Comparison of ENCODE assay signal across 8 cellular contexts in the genomic region with DNA sequence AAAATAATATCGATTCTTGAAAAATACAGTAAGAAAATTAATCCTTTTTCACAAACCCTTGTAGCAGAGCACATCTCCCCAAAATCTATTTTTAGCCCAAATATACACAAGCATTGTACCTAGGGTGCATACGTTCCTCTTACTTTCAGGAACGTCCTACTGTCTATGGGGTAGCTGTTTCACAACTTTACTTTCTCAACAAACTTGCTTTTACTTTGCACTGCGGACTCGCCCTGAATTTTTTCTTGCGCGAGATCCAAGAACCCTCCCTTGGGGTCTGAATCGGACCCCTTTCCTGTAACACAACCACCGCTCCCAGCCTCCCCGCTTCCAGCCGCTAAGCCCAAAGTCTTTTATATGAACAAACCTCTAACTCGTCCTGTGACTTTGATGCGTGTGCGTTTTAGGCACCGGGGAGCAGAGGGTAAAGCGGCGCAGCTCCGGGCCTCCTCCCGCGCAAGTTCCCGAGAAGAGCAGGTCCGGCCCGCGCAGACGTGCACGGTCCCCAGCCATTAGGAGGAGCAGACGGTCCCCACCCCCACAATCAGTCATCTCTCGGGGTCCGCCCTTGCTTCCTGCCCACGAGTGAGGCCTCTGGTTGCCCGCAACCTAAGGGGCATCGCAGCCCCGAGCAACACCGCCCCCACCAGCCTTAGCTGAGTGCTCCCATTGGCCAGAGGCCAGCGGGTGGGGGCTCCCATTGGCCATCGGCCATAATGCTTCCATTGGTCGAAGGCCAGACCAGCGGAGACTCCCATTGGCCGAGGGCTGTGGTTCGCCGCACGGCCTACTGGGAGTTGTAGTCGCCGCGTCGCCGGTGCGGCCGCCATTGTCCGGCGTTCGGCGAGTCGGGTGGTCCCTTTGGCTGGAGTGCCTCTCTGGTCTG. TPM values are rescaled to one million over a fixed set of nuclear protein-coding genes. Genes with fewer than 3 reads are reported as not detected.
A peak's percentile ranks its signal among the peaks of the same experiment; 100 is the strongest.
DNase-seq lines count a peak whose midpoint lies in the region; ATAC-seq and TF ChIP-seq lines count a peak whose summit lies in the region.

ZNF8 (plus strand) TSS at position 800 of the 886 bp plus-strand sequence. CDS start 127 bp downstream, outside the sequence.

- H3K4me3 ChIP-seq in heart left ventricle = peak within 1 kb of the TSS; percentile 75 to 97 (median 83)

- peak in 1 of 2 donors; percentile 72 for TF ChIP-seq POLR2A in heart left ventricle (IDR thresholded peaks at IDR 0.05)

- CTCF ChIA-PET in T-cell (lab: Charles Lee) = no interaction called here

- intact Hi-C loops in heart left ventricle (cut with DNase I) = loop anchor here in 5 of 10 donors (1.0 to 10.0 kb wide), 6 partner anchors 26 to 96 kb away; partner anchors contain the start of genes ZNF274 (in 4 of the 5), ERVK3-1 (in 2 of the 5) and ZNF544 (in 2 of the 5)

- no peaks in the 10 kb centered on the region for H3K27me3 ChIP-seq in heart left ventricle

- peaks cover 0 to 28% (median 16%) of the 10 kb centered on the region in 12 donors for H3K4me1 ChIP-seq in heart left ventricle

- no peaks in the 10 kb centered on the region for H3K27me3 Mint-ChIP-seq in T-cell
- peaks cover 3% of the 10 kb centered on the region for H3K27me3 Mint-ChIP-seq in type B pancreatic cell

- H3K9me3 Mint-ChIP-seq in T-cell (peaks cover 0 to 16% (median 10%) of the 10 kb centered on the region in 3 donors), type B pancreatic cell (peaks cover 12% of the 10 kb centered on the region)

- WGBS in heart left ventricle, 4 donors = 0 to 2% (median 1%) methylated on average over 28 to 54 of the region's 54 CpGs

- H3K36me3 ChIP-seq in heart left ventricle = peaks cover 0 to 31% (median 5%) of the 10 kb centered on the region in 9 donors

- DNase-seq in GM13977 (ENCODE audit: low spot score) = peak; percentile 98
- DNase-seq in NCI-H146 (lab: John Stamatoyannopoulos, UW) = peak; percentile 100
- DNase-seq in T-cell = peak; percentile 90 to 99 (median 94)
- peak; percentile 99 for DNase-seq in amniotic epithelial cell (ENCODE audit: low read depth)
- DNase-seq in heart left ventricle = peak; percentile 98
- peak; percentile 96 for DNase-seq in pons (ENCODE audit: low spot score)
- DNase-seq in type B pancreatic cell (ENCODE audit: extremely low spot score, unreplicated experiment) = peak; percentile 98

- H3K9me3 ChIP-seq in heart left ventricle = peaks cover 0 to 40% (median 10%) of the 10 kb centered on the region in 12 donors

- peak within 1 kb of the TSS; percentile 91 to 98 (median 94) for H3K27ac ChIP-seq in heart left ventricle

- H3K4me1 Mint-ChIP-seq in T-cell = peaks cover 46 to 55% (median 46%) of the 10 kb centered on the region in 3 donors
- H3K4me1 Mint-ChIP-seq in type B pancreatic cell (ENCODE audit: unreplicated experiment) = peaks cover 22% of the 10 kb centered on the region

- ATAC-seq in HG02870 (IDR thresholded peaks at IDR 0.05; ENCODE audit: unreplicated experiment) (peak; percentile 94), T-cell (replicated peaks in 1 of 4) (peak; percentile 96 to 98 (median 97)), heart left ventricle (peak; percentile 95 to 96 (median 95))

- H3K4me3 Mint-ChIP-seq in T-cell = peak within 1 kb of the TSS; percentile 89 to 97 (median 94)
- H3K4me3 Mint-ChIP-seq in type B pancreatic cell = peak within 1 kb of the TSS; percentile 93

- H3K27ac Mint-ChIP-seq in T-cell = peak within 1 kb of the TSS; percentile 95 to 98
- H3K27ac Mint-ChIP-seq in type B pancreatic cell = peak within 1 kb of the TSS; percentile 98

- in situ Hi-C loops in GM13977 (cut with MboI; ENCODE audit: low pct_unique_long_range_greater_than_20kb, low sequenced_read_pairs, unreplicated experiment) = no loop called here

- TF ChIP-seq CTCF in GM13977 (IDR thresholded peaks at IDR 0.05; ENCODE audit: extremely low read depth, insufficient read depth, missing control alignments) = no peak
- peak in 5 of 12 donors; percentile 14 to 40 (median 27) for TF ChIP-seq CTCF in heart left ventricle (IDR thresholded peaks at IDR 0.05)
- TF ChIP-seq CTCF in type B pancreatic cell (conservative IDR thresholded peaks at IDR 0.05) = no peak

- POLR2A ChIA-PET in T-cell (lab: Charles Lee) = interaction anchor here in 1 of 2 donors (0.5 kb wide), 3 partner anchors 9 to 45 kb away, joined by 3 to 5 read pairs (median 5); no protein-coding TSS in a partner anchor

- peaks cover 43% of the 10 kb centered on the region for H3K36me3 Mint-ChIP-seq in T-cell
- H3K36me3 Mint-ChIP-seq in type B pancreatic cell = peaks cover 65% of the 10 kb centered on the region

RNA-seq across cellular contexts. Expression of gene ZNF8, which starts in this region (rescaled TPM):
- total RNA-seq in T-cell (10 to 100 TPM in 2 of 5 donors, 1 to 10 TPM in 3; 8.6 to 11.0 (median 9.2) TPM), heart left ventricle (1 to 10 TPM; 4.0 to 7.8 (median 5.5) TPM), type B pancreatic cell (ENCODE audit: low replicate concordance) (10.8 and 16.4 TPM in 2 replicates)
- 1 to 10 TPM; 2.6 to 3.3 TPM for polyA plus RNA-seq in heart left ventricle

Comparison
In these comparisons a context has a peak if more than half of its experiments do, and no peak if none do; other contexts are left out.
1. Peak in every context shown above with its lines: DNase-seq, ATAC-seq, H3K4me3 ChIP-seq and H3K27ac ChIP-seq.